In the genomic region with DNA sequence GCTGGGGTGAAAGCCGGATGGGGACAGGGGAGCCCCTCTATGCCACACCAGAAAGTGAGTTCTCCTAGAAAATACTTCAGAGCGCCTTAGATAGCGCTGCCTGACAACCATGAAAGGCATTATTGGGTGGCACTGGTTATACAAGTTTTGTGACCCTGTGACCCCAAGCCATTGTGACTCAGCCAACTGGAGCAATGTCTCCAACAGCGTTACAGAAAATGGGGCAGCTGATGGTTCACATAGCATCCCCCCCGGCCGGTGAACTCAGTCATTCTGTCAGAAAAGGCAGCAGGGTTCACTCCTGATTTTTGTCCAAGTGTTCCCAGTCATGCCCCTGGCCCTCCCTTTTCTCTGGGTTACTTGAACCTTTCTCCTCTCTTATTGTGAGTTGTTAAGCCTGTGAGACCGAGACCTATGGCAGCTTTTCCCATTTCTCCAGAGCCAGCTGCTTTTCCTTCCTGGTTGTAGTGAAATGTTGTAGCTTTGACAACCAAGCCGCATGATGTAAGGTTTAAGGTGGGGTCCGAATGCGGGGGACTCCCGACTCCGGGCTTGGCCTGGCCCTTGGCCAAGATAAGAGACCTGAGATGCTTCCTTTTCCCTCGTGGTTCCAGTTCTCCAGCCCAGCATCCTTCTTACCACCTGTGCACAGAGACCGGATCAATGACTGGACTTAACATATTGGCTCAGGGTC, we compare ENCODE assay signal across 12 cellular contexts. TPM values are rescaled to one million over a fixed set of nuclear protein-coding genes. Genes with fewer than 3 reads are reported as not detected.
DNase-seq lines count a peak whose midpoint lies in the region; ATAC-seq and TF ChIP-seq lines count a peak whose summit lies in the region.
"Had no signal": no experiment of that assay in that cellular context is flagged by ENCODE, and none has a peak within 500 bp of the region (broad histone marks: within the 10 kb centered on the region; RNA-seq: fewer than 3 reads in every experiment).

No MANE protein-coding gene starts in this region.

- H4K20me1 ChIP-seq in neural progenitor cell (ENCODE audit: low read depth) = no peaks in the 10 kb centered on the region

- H3K9me3 Mint-ChIP-seq in neural progenitor cell = no peaks in the 10 kb centered on the region
- H3K9me3 Mint-ChIP-seq: natural killer cell treated with Interleukin-12 subunit alpha and Interleukin-12 subunit beta and Interleukin-15 and Interleukin-18, amount 100 ng/mL, for 72 hours had no signal

- H3K4me1 Mint-ChIP-seq in neural progenitor cell = peaks cover 59% of the 10 kb centered on the region

- H3K36me3 ChIP-seq in heart left ventricle (peaks cover 0 to 37% (median 0%) of the 10 kb centered on the region in 9 donors), neural progenitor cell (no peaks in the 10 kb centered on the region), uterus (no peaks in the 10 kb centered on the region)

- H3K4me3 ChIP-seq in heart left ventricle = no peak overlapping the region
- H3K4me3 ChIP-seq in neural progenitor cell = no peak overlapping the region
- no peak overlapping the region for H3K4me3 ChIP-seq in uterus

- peak overlapping the region; percentile 42 for H3K4me3 Mint-ChIP-seq in neural progenitor cell
- H3K4me3 Mint-ChIP-seq: HFFc6; natural killer cell treated with Interleukin-12 subunit alpha and Interleukin-12 subunit beta and Interleukin-15 and Interleukin-18, amount 100 ng/mL, for 72 hours had no signal

- peaks cover 6% of the 10 kb centered on the region for H3F3A ChIP-seq in neural progenitor cell (ENCODE audit: low read depth)

- H3K27ac ChIP-seq in heart left ventricle = peak overlapping the region in 11 of 12 donors; percentile 35 to 96 (median 88)
- H3K27ac ChIP-seq in epithelial cell of prostate = peak overlapping the region; percentile 99
- no peak overlapping the region for H3K27ac ChIP-seq in neural progenitor cell
- peak overlapping the region; percentile 38 to 91 for H3K27ac ChIP-seq in uterus

- no peak overlapping the region for H2AFZ ChIP-seq in neural progenitor cell (replicated peaks)

- H3K27me3 Mint-ChIP-seq in neural progenitor cell (ENCODE audit: insufficient read depth, low read depth) = peaks cover 20% of the 10 kb centered on the region
- H3K27me3 Mint-ChIP-seq: natural killer cell treated with Interleukin-12 subunit alpha and Interleukin-12 subunit beta and Interleukin-15 and Interleukin-18, amount 100 ng/mL, for 72 hours had no signal

- H3K27ac Mint-ChIP-seq in neural progenitor cell = peak overlapping the region; percentile 93
- H3K27ac Mint-ChIP-seq: HFFc6 had no signal

- H3K36me3 Mint-ChIP-seq in neural progenitor cell = no peaks in the 10 kb centered on the region
- H3K36me3 Mint-ChIP-seq: natural killer cell treated with Interleukin-12 subunit alpha and Interleukin-12 subunit beta and Interleukin-15 and Interleukin-18, amount 100 ng/mL, for 72 hours had no signal

- H3K9me3 ChIP-seq in heart left ventricle (no peaks in the 10 kb centered on the region), neural progenitor cell (ENCODE audit: low read depth) (no peaks in the 10 kb centered on the region), uterus (no peaks in the 10 kb centered on the region)

- no peak for TF ChIP-seq CTCF in heart left ventricle (IDR thresholded peaks at IDR 0.05)
- no peak for TF ChIP-seq CTCF in neural progenitor cell (IDR thresholded peaks at IDR 0.05)
- no peak for TF ChIP-seq CTCF in uterus (IDR thresholded peaks at IDR 0.05)

- no peak for ATAC-seq in heart left ventricle
- ATAC-seq in Right ventricle myocardium superior (ENCODE audit: poor library complexity) = no peak
- ATAC-seq: natural killer cell treated with Interleukin-12 subunit alpha and Interleukin-12 subunit beta and Interleukin-15 and Interleukin-18, amount 100 ng/mL, for 72 hours; SK-N-SH treated with all-trans-retinoic acid at 6 μM for 48 hours had no signal

- intact Hi-C loops in heart left ventricle (cut with DNase I) (no loop called here), Right ventricle myocardium superior (cut with DNase I) (no loop called here), uterus (cut with DNase I; ENCODE audit: low total_unique reads) (no loop called here)

- 61 to 73% (median 65%) methylated on average over 13 to 14 of the region's 14 CpGs for WGBS in heart left ventricle, 4 donors

- H3K4me1 ChIP-seq in heart left ventricle (peaks cover 10 to 96% (median 68%) of the 10 kb centered on the region in 12 donors), neural progenitor cell (peaks cover 14% of the 10 kb centered on the region), uterus (peaks cover 25 to 31% of the 10 kb centered on the region in 2 donors)

- in situ Hi-C loops in KBM-7 (cut with MboI; ENCODE audit: low pct_unique_long_range_greater_than_20kb, low sequenced_read_pairs) = no loop called here

- peak overlapping the region; percentile 38 for H3K4me2 ChIP-seq in neural progenitor cell

- DNase-seq in heart left ventricle = peak in 1 of 5 donors; percentile 40
- DNase-seq in Right ventricle myocardium superior = no peak
- DNase-seq in epithelial cell of prostate (ENCODE audit: low read depth, low spot score) = no peak
- peak; percentile 67 for DNase-seq in neural progenitor cell (ENCODE audit: low spot score)
- no peak for DNase-seq in uterus
- no peak for DNase-seq in NCI-H2227 treated with DMSO at 0.1 percent for 48 hours (lab: John Stamatoyannopoulos, UW)
- no peak for DNase-seq in KBM-7
- DNase-seq in stimulated activated CD4-positive, alpha-beta T cell treated with anti-CD3 and anti-CD28 coated beads, Interleukin-4, amount 100 ng/mL, for 1 hour = no peak
- DNase-seq: amniotic stem cell, HFFc6 had no signal

- no peaks in the 10 kb centered on the region for H3K79me2 ChIP-seq in neural progenitor cell (ENCODE audit: low read depth)

- H3K27me3 ChIP-seq in heart left ventricle = no peaks in the 10 kb centered on the region
- no peaks in the 10 kb centered on the region for H3K27me3 ChIP-seq in neural progenitor cell
- H3K27me3 ChIP-seq in uterus = no peaks in the 10 kb centered on the region

- H3K9ac ChIP-seq in neural progenitor cell = no peak overlapping the region

- TF ChIP-seq POLR2A in heart left ventricle (IDR thresholded peaks at IDR 0.05) (no peak), uterus (IDR thresholded peaks at IDR 0.05) (no peak)

RNA-seq across cellular contexts. Expression of gene CD9, which starts 22.0 kb away (rescaled TPM):
- total RNA-seq in heart left ventricle (10 to 100 TPM; 29.9 to 96.1 (median 54.7) TPM), Right ventricle myocardium superior (51.9 TPM), neural progenitor cell (ENCODE audit: low replicate concordance) (3.1 and 3.6 TPM in 2 replicates), uterus (100 to 1,000 TPM; 161 to 275 (median 207) TPM)
- polyA plus RNA-seq in heart left ventricle = 10 to 100 TPM; 63.2 to 87.4 TPM
